ENCODE assay signal across 22 cellular contexts in genomic region chr5:171432076-171432475, GRCh38. TPM values are rescaled to one million over a fixed set of nuclear protein-coding genes. Genes with fewer than 3 reads are reported as not detected.
"Had no signal": no experiment of that assay in that cellular context is flagged by ENCODE, and none has a peak within 500 bp of the region (broad histone marks: within the 10 kb centered on the region; RNA-seq: fewer than 3 reads in every experiment).

No MANE protein-coding gene starts in this region.

- DNase-seq: activated CD4-positive, alpha-beta T cell treated with anti-CD3 and anti-CD28 coated beads for 4 hours; activated CD8-positive, alpha-beta memory T cell treated with anti-CD3 and anti-CD28 coated beads, Interleukin-2, amount 50 U/mL, for 4 hours; activated CD8-positive, alpha-beta T cell treated with anti-CD3 and anti-CD28 coated beads for 36 hours; activated naive CD4-positive, alpha-beta T cell; activated naive CD8-positive, alpha-beta T cell treated with anti-CD3 and anti-CD28 coated beads, Interleukin-2, amount 50 U/mL, for 24 hours; activated T-cell treated with anti-CD3 and anti-CD28 coated beads, Interleukin-2, amount 50 U/mL, for 72 hours; amniotic stem cell; MM.1S; NCI-H1105; NCI-H1436; NCI-H1694 treated with DMSO at 0.1 percent for 48 hours; NCI-H2029 treated with DMSO at 0.1 percent for 48 hours; NCI-H510A treated with DMSO at 0.1 percent for 48 hours; Peyer's patch; SHP77 treated with DMSO at 0.1 percent for 48 hours had no signal

- H3K36me3 Mint-ChIP-seq: activated naive CD4-positive, alpha-beta T cell treated with anti-CD3 and anti-CD28 coated beads, Interleukin-2, amount 50 U/mL, for 24 hours; brain had no signal

- H3K27me3 Mint-ChIP-seq: activated CD8-positive, alpha-beta T cell treated with anti-CD3 and anti-CD28 coated beads for 36 hours; activated naive CD4-positive, alpha-beta T cell treated with anti-CD3 and anti-CD28 coated beads, Interleukin-2, amount 50 U/mL, for 24 hours; activated naive CD8-positive, alpha-beta T cell treated with anti-CD3 and anti-CD28 coated beads, Interleukin-2, amount 50 U/mL, for 24 hours; brain had no signal

- H3K9me3 ChIP-seq: Peyer's patch had no signal

- H3K4me1 ChIP-seq: Peyer's patch had no signal

- H3K27ac Mint-ChIP-seq: activated CD8-positive, alpha-beta T cell treated with anti-CD3 and anti-CD28 coated beads for 36 hours; activated naive CD4-positive, alpha-beta T cell treated with anti-CD3 and anti-CD28 coated beads, Interleukin-2, amount 50 U/mL, for 24 hours; activated naive CD8-positive, alpha-beta T cell treated with anti-CD3 and anti-CD28 coated beads, Interleukin-2, amount 50 U/mL, for 24 hours; activated T-cell treated with anti-CD3 and anti-CD28 coated beads, Interleukin-2, amount 50 U/mL, for 72 hours; activated T-helper 2 cell treated with anti-CD3 and anti-CD28 coated beads, Interferon-gamma antibody, Interleukin-2, Interleukin-4, amounts not matched to agents 10 μg/mL and 5 μg/mL and 100 μg/mL, durations not matched to agents 14 hours and 24 hours and 36 hours; brain; T-helper 1 cell treated with Interleukin-12 subunit alpha and Interleukin-12 subunit beta and Interleukin-4 antibody, amounts not matched to agents 30 μg/mL and 1 μg/mL, for 36 hours had no signal

- H3K4me3 Mint-ChIP-seq: activated CD8-positive, alpha-beta T cell treated with anti-CD3 and anti-CD28 coated beads for 36 hours; activated naive CD4-positive, alpha-beta T cell treated with anti-CD3 and anti-CD28 coated beads, Interleukin-2, amount 50 U/mL, for 24 hours; activated naive CD8-positive, alpha-beta T cell treated with anti-CD3 and anti-CD28 coated beads, Interleukin-2, amount 50 U/mL, for 24 hours; activated T-cell treated with anti-CD3 and anti-CD28 coated beads, Interleukin-2, amount 50 U/mL, for 72 hours; brain; T-helper 1 cell treated with Interleukin-12 subunit alpha and Interleukin-12 subunit beta and Interleukin-4 antibody, amounts not matched to agents 30 μg/mL and 1 μg/mL, for 36 hours had no signal

- H3K36me3 ChIP-seq: Peyer's patch had no signal

- H3K9me3 Mint-ChIP-seq: activated CD8-positive, alpha-beta T cell treated with anti-CD3 and anti-CD28 coated beads for 36 hours; activated naive CD4-positive, alpha-beta T cell treated with anti-CD3 and anti-CD28 coated beads, Interleukin-2, amount 50 U/mL, for 24 hours; activated naive CD8-positive, alpha-beta T cell treated with anti-CD3 and anti-CD28 coated beads, Interleukin-2, amount 50 U/mL, for 24 hours; activated T-cell treated with anti-CD3 and anti-CD28 coated beads, Interleukin-2, amount 50 U/mL, for 72 hours; activated T-helper 2 cell treated with anti-CD3 and anti-CD28 coated beads, Interferon-gamma antibody, Interleukin-2, Interleukin-4, amounts not matched to agents 10 μg/mL and 5 μg/mL and 100 μg/mL, durations not matched to agents 14 hours and 24 hours and 36 hours; T-helper 1 cell treated with Interleukin-12 subunit alpha and Interleukin-12 subunit beta and Interleukin-4 antibody, amounts not matched to agents 30 μg/mL and 1 μg/mL, for 36 hours had no signal

- H3K4me3 ChIP-seq: Peyer's patch had no signal

- H3K4me1 Mint-ChIP-seq: activated naive CD4-positive, alpha-beta T cell treated with anti-CD3 and anti-CD28 coated beads, Interleukin-2, amount 50 U/mL, for 24 hours; activated naive CD8-positive, alpha-beta T cell treated with anti-CD3 and anti-CD28 coated beads, Interleukin-2, amount 50 U/mL, for 24 hours had no signal

- H3K27ac ChIP-seq: Peyer's patch, RWPE1 had no signal

- H3K27me3 ChIP-seq: Peyer's patch had no signal

- ATAC-seq: activated CD4-positive, CD25-positive, alpha-beta regulatory T cell treated with anti-CD3 and anti-CD28 coated beads, Interleukin-2, amount 50 U/mL, for 24 hours; activated CD8-positive, alpha-beta T cell treated with anti-CD3 and anti-CD28 coated beads for 36 hours; activated naive CD8-positive, alpha-beta T cell treated with anti-CD3 and anti-CD28 coated beads, Interleukin-2, amount 50 U/mL, for 24 hours; activated T-cell treated with anti-CD3 and anti-CD28 coated beads, Interleukin-2, amount 50 U/mL, for 72 hours had no signal

RNA-seq across cellular contexts. Expression of gene FGF18, which starts 12.6 kb away (rescaled TPM):
- total RNA-seq: activated T-helper 2 cell treated with anti-CD3 and anti-CD28 coated beads, Interferon-gamma antibody, Interleukin-2, Interleukin-4, amounts not matched to agents 10 μg/mL and 5 μg/mL and 100 μg/mL, durations not matched to agents 14 hours and 24 hours and 36 hours; SK-MEL-5 had no signal
